ENCODE assay signal across 2 cellular contexts in the genomic region with DNA sequence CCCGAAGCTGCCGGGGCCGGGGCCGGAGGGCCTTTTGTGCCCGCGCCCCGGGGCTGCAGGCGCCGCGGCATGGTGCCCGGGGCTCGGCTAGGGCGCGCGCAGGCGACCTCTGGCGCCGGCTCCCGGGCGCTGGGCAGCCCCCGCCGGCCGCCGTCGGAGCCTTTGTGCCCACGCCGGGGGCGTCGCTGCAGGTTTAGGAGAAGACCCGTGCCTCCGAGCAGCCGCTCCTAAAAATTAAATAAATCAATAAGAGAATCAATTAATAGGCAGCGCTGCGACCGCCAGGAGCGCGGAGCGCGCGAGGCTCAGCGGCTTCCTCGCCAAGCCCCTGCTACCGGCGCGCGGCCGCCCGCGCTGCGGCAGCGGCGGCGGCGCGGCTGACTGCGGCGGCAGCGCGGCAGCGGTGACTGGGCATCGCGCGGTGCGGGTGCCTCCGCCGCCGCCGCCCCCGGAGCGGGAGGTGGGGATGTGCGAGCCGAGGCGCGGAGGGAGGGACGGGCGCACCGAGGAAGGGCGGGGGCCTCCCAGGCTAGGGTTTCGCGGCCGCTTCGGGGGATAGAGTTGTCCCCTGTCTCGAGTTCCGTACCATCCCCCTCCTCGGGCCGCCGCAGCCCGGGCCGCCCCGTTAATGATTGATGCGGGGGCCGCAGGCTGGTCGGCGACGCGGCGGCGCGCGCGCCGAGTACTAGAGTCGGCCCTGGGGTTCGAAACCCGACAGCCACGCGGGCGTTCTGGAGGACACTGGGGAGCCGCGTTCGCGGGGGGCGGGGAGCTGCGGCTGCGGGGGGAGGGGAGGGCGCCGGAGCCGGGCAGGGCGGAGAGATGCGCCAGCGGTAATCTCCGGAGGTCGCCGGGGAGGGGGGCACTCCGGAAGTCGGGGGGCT.
A peak's percentile ranks its signal among the peaks of the same experiment; 100 is the strongest.
TF ChIP-seq lines count a peak whose summit lies in the region.

Gene PAQR9 (minus strand): TSS at position 409 of the 884 bp plus-strand sequence. CDS start 338 bp downstream, at position 71.

TF ChIP-seq in GM23338, 12 proteins besides CTCF, POLR2A, EP300 and RAD21:
- TF ChIP-seq, protein P1, sequence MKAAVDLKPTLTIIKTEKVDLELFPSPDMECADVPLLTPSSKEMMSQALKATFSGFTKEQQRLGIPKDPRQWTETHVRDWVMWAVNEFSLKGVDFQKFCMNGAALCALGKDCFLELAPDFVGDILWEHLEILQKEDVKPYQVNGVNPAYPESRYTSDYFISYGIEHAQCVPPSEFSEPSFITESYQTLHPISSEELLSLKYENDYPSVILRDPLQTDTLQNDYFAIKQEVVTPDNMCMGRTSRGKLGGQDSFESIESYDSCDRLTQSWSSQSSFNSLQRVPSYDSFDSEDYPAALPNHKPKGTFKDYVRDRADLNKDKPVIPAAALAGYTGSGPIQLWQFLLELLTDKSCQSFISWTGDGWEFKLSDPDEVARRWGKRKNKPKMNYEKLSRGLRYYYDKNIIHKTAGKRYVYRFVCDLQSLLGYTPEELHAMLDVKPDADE (IDR thresholded peaks at IDR 0.05): 0 out of 2 replicates have a peak, but pooled peaks have one; percentile 35
- no peak for TF ChIP-seq JUNB (IDR thresholded peaks at IDR 0.05; ENCODE audit: unreplicated experiment)

TF ChIP-seq in endothelial cell of umbilical vein, 7 proteins besides CTCF, POLR2A, EP300 and RAD21:
- TF ChIP-seq FOS (IDR thresholded peaks at IDR 0.05; ENCODE audit: borderline replicate concordance, insufficient read depth, low read length) (no peak), EZH2 (IDR thresholded peaks at IDR 0.05; ENCODE audit: borderline replicate concordance, low read depth, low read length, severe bottlenecking) (peak; percentile 17)
